In genomic region chr20:25226433-25227316, GRCh38 we compare ENCODE assay signal across 1 cellular context.
A peak's percentile ranks its signal among the peaks of the same experiment; 100 is the strongest.
TF ChIP-seq lines count a peak whose summit lies in the region.

No MANE protein-coding gene starts in this region.

TF ChIP-seq in HepG2, 621 proteins besides CTCF, POLR2A, EP300 and RAD21 (continues in another document):
- TF ChIP-seq CREB3 (CRISPR knock-in tag; IDR thresholded peaks at IDR 0.05) = no peak
- TF ChIP-seq DMTF1 (CRISPR knock-in tag; IDR thresholded peaks at IDR 0.05) = no peak
- no peak; the same call in 1 of the 2 replicates for TF ChIP-seq ZNF224 (CRISPR knock-in tag; IDR thresholded peaks at IDR 0.05)
- TF ChIP-seq ATF3 (CRISPR knock-in tag; IDR thresholded peaks at IDR 0.05) = no peak
- TF ChIP-seq PCBP1 (IDR thresholded peaks at IDR 0.05; ENCODE audit: borderline replicate concordance, low read depth, low read length) = no peak
- 0 out of 2 replicates have a peak, but pooled peaks have one; percentile 34 for TF ChIP-seq ZSCAN22 (CRISPR knock-in tag; IDR thresholded peaks at IDR 0.05)
- no peak for TF ChIP-seq MNT (IDR thresholded peaks at IDR 0.05)
- no peak for TF ChIP-seq ZNF460 (CRISPR knock-in tag; IDR thresholded peaks at IDR 0.05; ENCODE audit: borderline replicate concordance)
- TF ChIP-seq PRDM15 (CRISPR knock-in tag; IDR thresholded peaks at IDR 0.05) = 0 out of 2 replicates have a peak, but pooled peaks have one; percentile 28
- peak; percentile 31 for TF ChIP-seq CBX1 (IDR thresholded peaks at IDR 0.05; ENCODE audit: low read depth)
- no peak for TF ChIP-seq BHLHE40 (IDR thresholded peaks at IDR 0.05; ENCODE audit: low read length)
- TF ChIP-seq ZNF264 (CRISPR knock-in tag; IDR thresholded peaks at IDR 0.05) = 0 out of 2 replicates have a peak, but pooled peaks have one; percentile 48
- TF ChIP-seq ZNF503 (CRISPR knock-in tag; IDR thresholded peaks at IDR 0.05) = peak; percentile 72
- no peak; the same call in 1 of the 2 replicates for TF ChIP-seq ZNF367 (CRISPR knock-in tag; IDR thresholded peaks at IDR 0.05; ENCODE audit: borderline replicate concordance)
- TF ChIP-seq ADNP (CRISPR knock-in tag; IDR thresholded peaks at IDR 0.05) = no peak
- no peak for TF ChIP-seq ZHX2 (IDR thresholded peaks at IDR 0.05; ENCODE audit: low read depth)
- TF ChIP-seq ZHX2 (CRISPR knock-in tag; IDR thresholded peaks at IDR 0.05; ENCODE audit: borderline replicate concordance) = peak; percentile 86
- peak; percentile 73; the same call in 1 of the 2 replicates for TF ChIP-seq ERF (CRISPR knock-in tag; IDR thresholded peaks at IDR 0.05)
- TF ChIP-seq ZSCAN30 (CRISPR knock-in tag; IDR thresholded peaks at IDR 0.05) = no peak; the same call in 1 of the 2 replicates
- TF ChIP-seq MLLT10 (CRISPR knock-in tag; IDR thresholded peaks at IDR 0.05) = no peak
- TF ChIP-seq REPIN1 (CRISPR knock-in tag; IDR thresholded peaks at IDR 0.05; ENCODE audit: borderline replicate concordance, low read depth) = no peak
- no peak for TF ChIP-seq ZBTB2 (CRISPR knock-in tag; IDR thresholded peaks at IDR 0.05; ENCODE audit: low read depth)
- TF ChIP-seq RNF2 (conservative IDR thresholded peaks at IDR 0.05; ENCODE audit: low read depth) = 0 out of 2 replicates have a peak, but pooled peaks have one; percentile 34
- no peak for TF ChIP-seq NFRKB (IDR thresholded peaks at IDR 0.05)
- TF ChIP-seq POLR2AphosphoS5 (IDR thresholded peaks at IDR 0.05; ENCODE audit: low read depth, low read length) = no peak
- TF ChIP-seq ZNF7 (CRISPR knock-in tag; IDR thresholded peaks at IDR 0.05) = no peak
- TF ChIP-seq KDM5A (IDR thresholded peaks at IDR 0.05; ENCODE audit: borderline replicate concordance, low read length) = no peak
- TF ChIP-seq RNF219 (CRISPR knock-in tag; IDR thresholded peaks at IDR 0.05) = no peak
- TF ChIP-seq CREB1 (IDR thresholded peaks at IDR 0.05) = no peak
- TF ChIP-seq CREB1 (CRISPR knock-in tag; IDR thresholded peaks at IDR 0.05) = no peak
- peak; percentile 18 for TF ChIP-seq PHF5A (CRISPR knock-in tag; IDR thresholded peaks at IDR 0.05; ENCODE audit: low read depth, unreplicated experiment)
- TF ChIP-seq ZNF562 (CRISPR knock-in tag; IDR thresholded peaks at IDR 0.05; ENCODE audit: borderline replicate concordance) = 0 out of 2 replicates have a peak, but pooled peaks have one; percentile 22
- no peak for TF ChIP-seq FOXA3 (CRISPR knock-in tag; IDR thresholded peaks at IDR 0.05)
